Comparison of ENCODE assay signal across 8 cellular contexts in genomic region chr17:4903051-4903818, GRCh38. TPM values are rescaled to one million over a fixed set of nuclear protein-coding genes. Genes with fewer than 3 reads are reported as not detected.
A peak's percentile ranks its signal among the peaks of the same experiment; 100 is the strongest.
DNase-seq lines count a peak whose midpoint lies in the region; ATAC-seq and TF ChIP-seq lines count a peak whose summit lies in the region.

CHRNE (minus strand) TSS chr17:4903098; CDS start chr17:4903063, 35 bp downstream.

- no TSS peak for BruUV-seq in IMR-90 (replicated peaks; lab: Mats Ljungman, UMichigan)

- H3K9me1 ChIP-seq in IMR-90 (ENCODE audit: insufficient read depth, low read length): peaks cover 4% of the 10 kb centered on the region; the same call in 1 of the 2 replicates

- no peaks in the 10 kb centered on the region for H3K79me1 ChIP-seq in IMR-90 (ENCODE audit: low read depth in 1 of 2, low read length in 2 of 2)

- H3K4ac ChIP-seq in IMR-90 (ENCODE audit: low read depth, low read length): no peak within 1 kb of the TSS

- TF ChIP-seq EP300 in esophagus muscularis mucosa (IDR thresholded peaks at IDR 0.05): no peak

- no peak within 1 kb of the TSS for H4K5ac ChIP-seq in IMR-90 (ENCODE audit: low read depth, low read length)

- no peak within 1 kb of the TSS for H4K8ac ChIP-seq in IMR-90 (ENCODE audit: low read depth in 2 of 2, low read length in 2 of 2)

- no peak within 1 kb of the TSS for H3K56ac ChIP-seq in IMR-90 (ENCODE audit: extremely low read depth, insufficient read depth, low read length)

- no peaks in the 10 kb centered on the region for H3K9me3 Mint-ChIP-seq in neural crest cell

- H2AFZ ChIP-seq in IMR-90 (replicated peaks; ENCODE audit: low read length, poor library complexity): peak within 1 kb of the TSS; percentile 40

- TF ChIP-seq CTCF in IMR-90 (conservative IDR thresholded peaks at IDR 0.05; ENCODE audit: low read depth, low read length): peak; percentile 65
- TF ChIP-seq CTCF in Peyer's patch (IDR thresholded peaks at IDR 0.05): peak; percentile 61 to 83 (median 78)
- peak; percentile 64 to 83 (median 80) for TF ChIP-seq CTCF in esophagus muscularis mucosa (IDR thresholded peaks at IDR 0.05)
- TF ChIP-seq CTCF in neural crest cell (conservative IDR thresholded peaks at IDR 0.05): peak; percentile 79

- no peaks in the 10 kb centered on the region; the same call in 1 of the 2 replicates for H3K9me3 ChIP-seq in IMR-90 (ENCODE audit: control insufficient read depth, insufficient read depth, low read length)
- no peaks in the 10 kb centered on the region for H3K9me3 ChIP-seq in Peyer's patch
- H3K9me3 ChIP-seq in esophagus muscularis mucosa: no peaks in the 10 kb centered on the region
- no peaks in the 10 kb centered on the region for H3K9me3 ChIP-seq in subcutaneous abdominal adipose tissue (ENCODE audit: control insufficient read depth in 5 of 5, low read length in 5 of 5)

- peaks cover 20% of the 10 kb centered on the region for H3K27me3 Mint-ChIP-seq in neural crest cell (ENCODE audit: low read depth)

- no peaks in the 10 kb centered on the region; the same call in 1 of the 2 replicates for H4K20me1 ChIP-seq in IMR-90 (ENCODE audit: insufficient read depth, low read length)

- H2BK120ac ChIP-seq in IMR-90 (ENCODE audit: low read depth, low read length): no peak within 1 kb of the TSS

- TF ChIP-seq POLR2A in IMR-90 (IDR thresholded peaks at IDR 0.05; ENCODE audit: low read depth, low read length) (no peak), Peyer's patch (IDR thresholded peaks at IDR 0.05) (no peak), esophagus muscularis mucosa (IDR thresholded peaks at IDR 0.05; ENCODE audit: low read depth) (no peak)

- H3K27ac Mint-ChIP-seq in neural crest cell (ENCODE audit: unreplicated experiment): peak within 1 kb of the TSS; percentile 83

- WGBS in IMR-90 (ENCODE audit: extremely low coverage in 2 of 2, insufficient read length in 1 of 2), 2 experiments: no CpG with 5 or more reads among the region's 10 CpGs
- 17% methylated on average over 6 of the region's 10 CpGs for WGBS in esophagus muscularis mucosa

- no peak within 1 kb of the TSS for H4K91ac ChIP-seq in IMR-90 (ENCODE audit: insufficient read depth, low read depth, low read length)

- no peak within 1 kb of the TSS for H3K4me3 ChIP-seq in IMR-90 (ENCODE audit: insufficient read depth, low read depth, low read length)
- H3K4me3 ChIP-seq in Peyer's patch: no peak within 1 kb of the TSS
- peak within 1 kb of the TSS in 1 of 4 donors; percentile 53 for H3K4me3 ChIP-seq in esophagus muscularis mucosa
- peak within 1 kb of the TSS in 2 of 5 donors; percentile 44 to 70 for H3K4me3 ChIP-seq in subcutaneous abdominal adipose tissue (ENCODE audit: low read depth in 1 of 5, low read length in 5 of 5)

- in situ Hi-C loops in IMR-90 (cut with MboI; ENCODE audit: low sequenced_read_pairs): no loop called here

- no peak within 1 kb of the TSS for H3K27ac ChIP-seq in IMR-90 (ENCODE audit: insufficient read depth, low read length)
- H3K27ac ChIP-seq in Peyer's patch: peak within 1 kb of the TSS in 3 of 4 donors; percentile 25 to 46 (median 29)
- peak within 1 kb of the TSS in 2 of 4 donors; percentile 36 to 59 for H3K27ac ChIP-seq in esophagus muscularis mucosa (replicated peaks in 1 of 4)
- H3K27ac ChIP-seq in subcutaneous abdominal adipose tissue (ENCODE audit: low read depth, low read length): peak within 1 kb of the TSS; percentile 75

- H3K36me3 ChIP-seq in IMR-90 (ENCODE audit: control insufficient read depth, insufficient read depth, low read length) (peaks cover 2% of the 10 kb centered on the region; the same call in 1 of the 2 replicates), Peyer's patch (no peaks in the 10 kb centered on the region), esophagus muscularis mucosa (no peaks in the 10 kb centered on the region), subcutaneous abdominal adipose tissue (ENCODE audit: control insufficient read depth in 5 of 5, insufficient read depth in 5 of 5, low read length in 5 of 5) (no peaks in the 10 kb centered on the region)

- 0 out of 2 replicates have a peak within 1 kb of the TSS, but pooled peaks have one; percentile 63 for H2AK5ac ChIP-seq in IMR-90 (ENCODE audit: low read depth, low read length)

- POLR2A ChIA-PET in IMR-90 (lab: Charles Lee; ENCODE audit: unreplicated experiment): no interaction called here

- H3K9ac ChIP-seq in IMR-90 (ENCODE audit: low read depth, low read length): no peak within 1 kb of the TSS
- H3K9ac ChIP-seq in subcutaneous abdominal adipose tissue (ENCODE audit: low read length in 5 of 5): peak within 1 kb of the TSS in 1 of 5 donors; percentile 20

- H3K4me3 Mint-ChIP-seq in neural crest cell: peak within 1 kb of the TSS; percentile 69

- peak; percentile 50 for TF ChIP-seq RAD21 in IMR-90 (IDR thresholded peaks at IDR 0.05; ENCODE audit: low read length)

- H2AK9ac ChIP-seq in IMR-90 (replicated peaks; ENCODE audit: low read depth, low read length, poor library complexity): peak within 1 kb of the TSS; percentile 58

- H3K14ac ChIP-seq in IMR-90 (replicated peaks; ENCODE audit: low read depth, low read length): no peak within 1 kb of the TSS

- H2BK15ac ChIP-seq in IMR-90 (ENCODE audit: low read depth, low read length): no peak within 1 kb of the TSS

- H3K23ac ChIP-seq in IMR-90 (ENCODE audit: low read depth, low read length): no peak within 1 kb of the TSS

- ATAC-seq in IMR-90 (ENCODE audit: low read depth) (peak; percentile 73), GM19324 (IDR thresholded peaks at IDR 0.05; ENCODE audit: low FRiP score, unreplicated experiment) (no peak)

- no peak within 1 kb of the TSS for H3K4me2 ChIP-seq in IMR-90 (ENCODE audit: low read depth, low read length)

- CTCF ChIA-PET in IMR-90 (lab: Yijun Ruan, JAX): interaction anchor here (0.6 to 1.5 kb wide), 5 partner anchors 18 to 212 kb away, joined by 3 to 5 read pairs (median 4); partner anchors contain the start of gene SPAG7

- intact Hi-C loops in IMR-90 (cut with micrococcal nuclease): loop anchor here (1.0 kb wide), 1 partner anchor 116 kb away; no protein-coding TSS in a partner anchor
- intact Hi-C loops in esophagus muscularis mucosa (cut with DNase I): no loop called here

- dilution Hi-C loops in IMR-90 (cut with HindIII; ENCODE audit: low sequenced_read_pairs, unreplicated experiment): no loop called here

- peak; percentile 63 for DNase-seq in D341Med (ENCODE audit: low spot score)
- DNase-seq in IMR-90: peak; percentile 79
- DNase-seq in Peyer's patch: peak in 2 of 3 donors; percentile 92 to 95
- peak; percentile 81 to 83 for DNase-seq in activated T-cell treated with anti-CD3 and anti-CD28 coated beads, Interleukin-2, amount 50 U/mL, for 48 hours
- DNase-seq in esophagus muscularis mucosa (ENCODE audit: extremely low spot score): peak; percentile 94
- peak; percentile 74 for DNase-seq in neural crest cell (ENCODE audit: low read depth, low spot score)

- peaks cover 3% of the 10 kb centered on the region for H3K36me3 Mint-ChIP-seq in neural crest cell (ENCODE audit: low read depth)

- no peak within 1 kb of the TSS for H2BK20ac ChIP-seq in IMR-90 (ENCODE audit: low read depth, low read length)

- H3K18ac ChIP-seq in IMR-90 (ENCODE audit: low read depth, low read length): no peak within 1 kb of the TSS

- no peak within 1 kb of the TSS for H2BK5ac ChIP-seq in IMR-90 (ENCODE audit: low read depth, low read length, poor library complexity, severe bottlenecking)

- peaks cover 10% of the 10 kb centered on the region for H3K4me1 Mint-ChIP-seq in neural crest cell

- no peaks in the 10 kb centered on the region for H3K4me1 ChIP-seq in IMR-90 (ENCODE audit: control insufficient read depth, insufficient read depth, low read length)
- H3K4me1 ChIP-seq in Peyer's patch: peaks cover 0 to 33% (median 18%) of the 10 kb centered on the region in 4 donors
- peaks cover 10 to 47% (median 35%) of the 10 kb centered on the region in 4 donors for H3K4me1 ChIP-seq in esophagus muscularis mucosa
- peaks cover 0 to 54% (median 39%) of the 10 kb centered on the region in 5 donors for H3K4me1 ChIP-seq in subcutaneous abdominal adipose tissue (ENCODE audit: control insufficient read depth in 5 of 5, insufficient read depth in 5 of 5, low read length in 5 of 5)

- H3K27me3 ChIP-seq in IMR-90 (ENCODE audit: control insufficient read depth, insufficient read depth, low read length) (peaks cover 2% of the 10 kb centered on the region; the same call in 1 of the 2 replicates), Peyer's patch (no peaks in the 10 kb centered on the region), esophagus muscularis mucosa (peaks cover 0 to 54% (median 26%) of the 10 kb centered on the region in 4 donors), subcutaneous abdominal adipose tissue (ENCODE audit: control insufficient read depth in 5 of 5, insufficient read depth in 4 of 5, low read length in 5 of 5) (peaks cover 5 to 25% (median 9%) of the 10 kb centered on the region in 5 donors)

TF ChIP-seq in IMR-90, 13 proteins besides CTCF, POLR2A, EP300 and RAD21:
- TF ChIP-seq MAFK (IDR thresholded peaks at IDR 0.05; ENCODE audit: low read depth, low read length) (no peak), BHLHE40 (IDR thresholded peaks at IDR 0.05; ENCODE audit: low read depth, low read length) (peak; percentile 67), SMC3 (IDR thresholded peaks at IDR 0.05; ENCODE audit: low read depth, low read length) (peak; percentile 46; the same call in 1 of the 2 replicates)
TF ChIP-seq in IMR-90: peak in this region for 2.

RNA-seq across cellular contexts. Expression of gene CHRNE, which starts in this region (rescaled TPM):
- total RNA-seq in IMR-90 (2012; rRNA removed): under 0.01 TPM in 2 replicates
- polyA plus RNA-seq in IMR-90 (2012; rRNA removed): 0.21 and 0.24 TPM in 2 replicates
- polyA plus RNA-seq in IMR-90 (2012; cell fraction: cytosol; rRNA removed): 0.06 and 0.31 TPM in 2 replicates
- polyA plus RNA-seq in IMR-90 (2012; cell fraction: nucleus; rRNA removed; ENCODE audit: low replicate concordance): 1.4 and 1.7 TPM in 2 replicates
- total RNA-seq in Peyer's patch: not detected
- 1 to 10 TPM in 1 of 4 donors, under 1 TPM in 2, not detected in 1; 0.13 to 1.2 (median 0.63) TPM for total RNA-seq in esophagus muscularis mucosa
- 0.21 TPM in 1 of 2 replicates, not detected in the other for total RNA-seq in neural crest cell

Comparison
In these comparisons a context has a peak if more than half of its experiments do, and no peak if none do; other contexts are left out.
1. Peak in DNase-seq and H3K27ac ChIP-seq in Peyer's patch; RNA of the gene not detected or under 1 TPM.
2. Peak in DNase-seq in neural crest cell; RNA of the gene not detected or under 1 TPM.